ENCODE assay signal across 1 cellular context in the genomic region with DNA sequence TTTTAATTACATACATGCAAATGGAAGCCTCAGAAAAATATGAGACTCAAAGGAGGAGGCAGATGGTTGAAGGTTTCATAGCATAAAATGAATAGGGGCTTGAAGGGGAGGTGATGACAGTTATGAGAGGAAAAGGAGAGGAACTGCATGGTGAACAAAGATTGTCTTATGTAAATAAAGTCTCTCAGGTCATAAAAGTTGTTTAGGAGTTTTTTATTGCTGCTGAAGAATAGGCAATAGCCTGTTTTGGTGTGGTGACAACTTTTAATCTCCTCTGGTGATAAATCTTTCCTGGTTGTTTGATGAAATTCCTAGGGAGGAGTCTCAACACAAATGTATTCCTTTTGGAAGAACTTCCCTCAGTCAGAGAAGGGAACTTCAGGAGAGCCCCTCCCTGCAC.
TF ChIP-seq lines count a peak whose summit lies in the region.

No MANE protein-coding gene starts in this region.

TF ChIP-seq in HEK293, 187 proteins besides CTCF, POLR2A, EP300 and RAD21 (continued from another document and continues in another):
- TF ChIP-seq ZNF580 (tag by site-specific recombination; IDR thresholded peaks at IDR 0.05) (peak; percentile 95), ZNF223 (tag by site-specific recombination; IDR thresholded peaks at IDR 0.05) (no peak), PRDM10 (tag by site-specific recombination; IDR thresholded peaks at IDR 0.05) (0 out of 2 replicates have a peak, but pooled peaks have one; percentile 10), ZNF626 (tag by site-specific recombination; IDR thresholded peaks at IDR 0.05) (no peak), FEZF1 (tag by site-specific recombination; IDR thresholded peaks at IDR 0.05) (peak; percentile 98), SP7 (tag by site-specific recombination; IDR thresholded peaks at IDR 0.05) (peak; percentile 94), ZNF366 (tag by site-specific recombination; conservative IDR thresholded peaks at IDR 0.05) (no peak), ZNF529 (tag by site-specific recombination; IDR thresholded peaks at IDR 0.05; ENCODE audit: insufficient replicate concordance) (no peak), ZNF510 (tag by site-specific recombination; IDR thresholded peaks at IDR 0.05; ENCODE audit: insufficient replicate concordance) (peak; percentile 58), ZNF701 (tag by site-specific recombination; IDR thresholded peaks at IDR 0.05) (no peak), ZNF621 (tag by site-specific recombination; IDR thresholded peaks at IDR 0.05) (no peak), ZNF629 (tag by site-specific recombination; IDR thresholded peaks at IDR 0.05) (peak; percentile 41; the same call in 1 of the 2 replicates), ZXDB (tag by site-specific recombination; IDR thresholded peaks at IDR 0.05) (peak; percentile 63; the same call in 1 of the 2 replicates), ZNF692 (tag by site-specific recombination; IDR thresholded peaks at IDR 0.05) (peak; percentile 28; the same call in 1 of the 2 replicates), ZNF133 (tag by site-specific recombination; IDR thresholded peaks at IDR 0.05) (no peak), ZNF660 (tag by site-specific recombination; IDR thresholded peaks at IDR 0.05) (no peak), ZNF221 (tag by site-specific recombination; IDR thresholded peaks at IDR 0.05; ENCODE audit: borderline replicate concordance) (no peak), ZNF791 (tag by site-specific recombination; IDR thresholded peaks at IDR 0.05) (no peak), ZNF544 (tag by site-specific recombination; IDR thresholded peaks at IDR 0.05) (no peak), ZNF140 (tag by site-specific recombination; IDR thresholded peaks at IDR 0.05) (0 out of 2 replicates have a peak, but pooled peaks have one; percentile 23), ZFP41 (tag by site-specific recombination; IDR thresholded peaks at IDR 0.05; ENCODE audit: borderline replicate concordance) (no peak), ZNF391 (tag by site-specific recombination; IDR thresholded peaks at IDR 0.05; ENCODE audit: borderline replicate concordance, low read depth) (no peak), ZNF341 (tag by site-specific recombination; IDR thresholded peaks at IDR 0.05; ENCODE audit: low read depth) (peak; percentile 42), ZNF623 (tag by site-specific recombination; IDR thresholded peaks at IDR 0.05) (no peak), ZSCAN30 (tag by site-specific recombination; IDR thresholded peaks at IDR 0.05) (no peak; the same call in 1 of the 2 replicates), ZNF473 (tag by site-specific recombination; IDR thresholded peaks at IDR 0.05) (no peak), ZNF677 (tag by site-specific recombination; IDR thresholded peaks at IDR 0.05) (no peak), ZNF837 (tag by site-specific recombination; IDR thresholded peaks at IDR 0.05) (no peak), ZBTB6 (tag by site-specific recombination; IDR thresholded peaks at IDR 0.05) (no peak), GLI2 (tag by site-specific recombination; IDR thresholded peaks at IDR 0.05; ENCODE audit: borderline replicate concordance, low read depth) (no peak; the same call in 1 of the 2 replicates), EGR2 (tag by site-specific recombination; IDR thresholded peaks at IDR 0.05; ENCODE audit: low read depth) (no peak), ZNF335 (tag by site-specific recombination; conservative IDR thresholded peaks at IDR 0.05) (peak; percentile 39; the same call in 1 of the 2 replicates), ZFP3 (tag by site-specific recombination; IDR thresholded peaks at IDR 0.05; ENCODE audit: low read depth) (no peak), ZNF354C (tag by site-specific recombination; IDR thresholded peaks at IDR 0.05; ENCODE audit: borderline replicate concordance, low read depth) (no peak), ZBTB17 (tag by site-specific recombination; IDR thresholded peaks at IDR 0.05) (peak; percentile 48; the same call in 1 of the 2 replicates), ZNF768 (tag by site-specific recombination; IDR thresholded peaks at IDR 0.05) (no peak)
- TF ChIP-seq, protein P1, sequence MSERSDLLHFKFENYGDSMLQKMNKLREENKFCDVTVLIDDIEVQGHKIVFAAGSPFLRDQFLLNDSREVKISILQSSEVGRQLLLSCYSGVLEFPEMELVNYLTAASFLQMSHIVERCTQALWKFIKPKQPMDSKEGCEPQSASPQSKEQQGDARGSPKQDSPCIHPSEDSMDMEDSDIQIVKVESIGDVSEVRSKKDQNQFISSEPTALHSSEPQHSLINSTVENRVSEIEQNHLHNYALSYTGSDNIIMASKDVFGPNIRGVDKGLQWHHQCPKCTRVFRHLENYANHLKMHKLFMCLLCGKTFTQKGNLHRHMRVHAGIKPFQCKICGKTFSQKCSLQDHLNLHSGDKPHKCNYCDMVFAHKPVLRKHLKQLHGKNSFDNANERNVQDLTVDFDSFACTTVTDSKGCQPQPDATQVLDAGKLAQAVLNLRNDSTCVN (tag by site-specific recombination; optimal IDR thresholded peaks at IDR 0.05), result no peak
- TF ChIP-seq, protein P2, sequence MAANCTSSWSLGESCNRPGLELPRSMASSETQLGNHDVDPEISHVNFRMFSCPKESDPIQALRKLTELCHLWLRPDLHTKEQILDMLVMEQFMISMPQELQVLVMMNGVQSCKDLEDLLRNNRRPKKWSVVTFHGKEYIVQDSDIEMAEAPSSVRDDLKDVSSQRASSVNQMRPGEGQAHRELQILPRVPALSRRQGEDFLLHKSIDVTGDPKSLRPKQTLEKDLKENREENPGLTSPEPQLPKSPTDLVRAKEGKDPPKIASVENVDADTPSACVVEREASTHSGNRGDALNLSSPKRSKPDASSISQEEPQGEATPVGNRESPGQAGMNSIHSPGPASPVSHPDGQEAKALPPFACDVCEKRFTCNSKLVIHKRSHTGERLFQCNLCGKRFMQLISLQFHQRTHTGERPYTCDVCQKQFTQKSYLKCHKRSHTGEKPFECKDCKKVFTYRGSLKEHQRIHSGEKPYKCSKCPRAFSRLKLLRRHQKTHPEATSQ (tag by site-specific recombination; IDR thresholded peaks at IDR 0.05), result no peak
- TF ChIP-seq, protein P3, sequence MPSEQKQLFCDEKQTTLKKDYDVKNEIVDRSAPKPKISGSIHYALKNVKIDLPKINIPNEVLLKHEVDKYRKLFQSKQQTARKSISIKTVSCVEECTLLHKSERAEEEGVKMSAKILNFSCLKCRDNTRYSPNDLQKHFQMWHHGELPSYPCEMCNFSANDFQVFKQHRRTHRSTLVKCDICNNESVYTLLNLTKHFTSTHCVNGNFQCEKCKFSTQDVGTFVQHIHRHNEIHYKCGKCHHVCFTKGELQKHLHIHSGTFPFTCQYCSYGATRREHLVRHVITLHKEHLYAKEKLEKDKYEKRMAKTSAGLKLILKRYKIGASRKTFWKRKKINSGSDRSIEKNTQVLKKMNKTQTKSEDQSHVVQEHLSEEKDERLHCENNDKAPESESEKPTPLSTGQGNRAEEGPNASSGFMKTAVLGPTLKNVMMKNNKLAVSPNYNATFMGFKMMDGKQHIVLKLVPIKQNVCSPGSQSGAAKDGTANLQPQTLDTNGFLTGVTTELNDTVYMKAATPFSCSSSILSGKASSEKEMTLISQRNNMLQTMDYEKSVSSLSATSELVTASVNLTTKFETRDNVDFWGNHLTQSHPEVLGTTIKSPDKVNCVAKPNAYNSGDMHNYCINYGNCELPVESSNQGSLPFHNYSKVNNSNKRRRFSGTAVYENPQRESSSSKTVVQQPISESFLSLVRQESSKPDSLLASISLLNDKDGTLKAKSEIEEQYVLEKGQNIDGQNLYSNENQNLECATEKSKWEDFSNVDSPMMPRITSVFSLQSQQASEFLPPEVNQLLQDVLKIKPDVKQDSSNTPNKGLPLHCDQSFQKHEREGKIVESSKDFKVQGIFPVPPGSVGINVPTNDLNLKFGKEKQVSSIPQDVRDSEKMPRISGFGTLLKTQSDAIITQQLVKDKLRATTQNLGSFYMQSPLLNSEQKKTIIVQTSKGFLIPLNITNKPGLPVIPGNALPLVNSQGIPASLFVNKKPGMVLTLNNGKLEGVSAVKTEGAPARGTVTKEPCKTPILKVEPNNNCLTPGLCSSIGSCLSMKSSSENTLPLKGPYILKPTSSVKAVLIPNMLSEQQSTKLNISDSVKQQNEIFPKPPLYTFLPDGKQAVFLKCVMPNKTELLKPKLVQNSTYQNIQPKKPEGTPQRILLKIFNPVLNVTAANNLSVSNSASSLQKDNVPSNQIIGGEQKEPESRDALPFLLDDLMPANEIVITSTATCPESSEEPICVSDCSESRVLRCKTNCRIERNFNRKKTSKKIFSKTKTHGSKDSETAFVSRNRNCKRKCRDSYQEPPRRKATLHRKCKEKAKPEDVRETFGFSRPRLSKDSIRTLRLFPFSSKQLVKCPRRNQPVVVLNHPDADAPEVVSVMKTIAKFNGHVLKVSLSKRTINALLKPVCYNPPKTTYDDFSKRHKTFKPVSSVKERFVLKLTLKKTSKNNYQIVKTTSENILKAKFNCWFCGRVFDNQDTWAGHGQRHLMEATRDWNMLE (tag by site-specific recombination; conservative IDR thresholded peaks at IDR 0.05; ENCODE audit: low read depth), result no peak
- TF ChIP-seq, protein P4, sequence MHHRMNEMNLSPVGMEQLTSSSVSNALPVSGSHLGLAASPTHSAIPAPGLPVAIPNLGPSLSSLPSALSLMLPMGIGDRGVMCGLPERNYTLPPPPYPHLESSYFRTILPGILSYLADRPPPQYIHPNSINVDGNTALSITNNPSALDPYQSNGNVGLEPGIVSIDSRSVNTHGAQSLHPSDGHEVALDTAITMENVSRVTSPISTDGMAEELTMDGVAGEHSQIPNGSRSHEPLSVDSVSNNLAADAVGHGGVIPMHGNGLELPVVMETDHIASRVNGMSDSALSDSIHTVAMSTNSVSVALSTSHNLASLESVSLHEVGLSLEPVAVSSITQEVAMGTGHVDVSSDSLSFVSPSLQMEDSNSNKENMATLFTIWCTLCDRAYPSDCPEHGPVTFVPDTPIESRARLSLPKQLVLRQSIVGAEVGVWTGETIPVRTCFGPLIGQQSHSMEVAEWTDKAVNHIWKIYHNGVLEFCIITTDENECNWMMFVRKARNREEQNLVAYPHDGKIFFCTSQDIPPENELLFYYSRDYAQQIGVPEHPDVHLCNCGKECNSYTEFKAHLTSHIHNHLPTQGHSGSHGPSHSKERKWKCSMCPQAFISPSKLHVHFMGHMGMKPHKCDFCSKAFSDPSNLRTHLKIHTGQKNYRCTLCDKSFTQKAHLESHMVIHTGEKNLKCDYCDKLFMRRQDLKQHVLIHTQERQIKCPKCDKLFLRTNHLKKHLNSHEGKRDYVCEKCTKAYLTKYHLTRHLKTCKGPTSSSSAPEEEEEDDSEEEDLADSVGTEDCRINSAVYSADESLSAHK (tag by site-specific recombination; IDR thresholded peaks at IDR 0.05), result peak; percentile 86
- TF ChIP-seq, protein P5, sequence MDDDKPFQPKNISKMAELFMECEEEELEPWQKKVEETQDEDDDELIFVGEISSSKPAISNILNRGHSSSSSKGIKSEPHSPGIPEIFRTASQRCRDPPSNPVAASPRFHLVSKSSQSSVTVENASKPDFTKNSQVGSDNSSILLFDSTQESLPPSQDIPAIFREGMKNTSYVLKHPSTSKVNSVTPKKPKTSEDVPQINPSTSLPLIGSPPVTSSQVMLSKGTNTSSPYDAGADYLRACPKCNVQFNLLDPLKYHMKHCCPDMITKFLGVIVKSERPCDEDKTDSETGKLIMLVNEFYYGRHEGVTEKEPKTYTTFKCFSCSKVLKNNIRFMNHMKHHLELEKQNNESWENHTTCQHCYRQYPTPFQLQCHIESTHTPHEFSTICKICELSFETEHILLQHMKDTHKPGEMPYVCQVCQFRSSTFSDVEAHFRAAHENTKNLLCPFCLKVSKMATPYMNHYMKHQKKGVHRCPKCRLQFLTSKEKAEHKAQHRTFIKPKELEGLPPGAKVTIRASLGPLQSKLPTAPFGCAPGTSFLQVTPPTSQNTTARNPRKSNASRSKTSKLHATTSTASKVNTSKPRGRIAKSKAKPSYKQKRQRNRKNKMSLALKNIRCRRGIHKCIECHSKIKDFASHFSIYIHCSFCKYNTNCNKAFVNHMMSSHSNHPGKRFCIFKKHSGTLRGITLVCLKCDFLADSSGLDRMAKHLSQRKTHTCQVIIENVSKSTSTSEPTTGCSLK (tag by site-specific recombination; IDR thresholded peaks at IDR 0.05), result no peak
